9 cellular contexts compared by ENCODE assay signal in genomic region chr14:91332448-91333059, GRCh38.
A peak's percentile ranks its signal among the peaks of the same experiment; 100 is the strongest.
DNase-seq lines count a peak whose midpoint lies in the region; ATAC-seq, FAIRE-seq and TF ChIP-seq lines count a peak whose summit lies in the region.
"Had no signal": no experiment of that assay in that cellular context is flagged by ENCODE, and none has a peak within 500 bp of the region (broad histone marks: within the 10 kb centered on the region; RNA-seq: fewer than 3 reads in every experiment).

No MANE protein-coding gene starts in this region.

- H3K27ac Mint-ChIP-seq in activated CD4-positive, alpha-beta T cell treated with anti-CD3 and anti-CD28 coated beads, Interleukin-2, amount 10 ng/mL, durations not matched to agents 24 days and 14 days = peak overlapping the region; percentile 57
- H3K27ac Mint-ChIP-seq in activated B cell treated with CpG ODN at 0.5 μM for 24 hours = peak overlapping the region; percentile 32
- H3K27ac Mint-ChIP-seq in stimulated activated memory B cell treated with anti-CD40 and anti-IgM and Interleukin-4, amounts not matched to agents 10 μg/mL and 1 μg/mL and 100 μg/mL, for 72 hours = peak overlapping the region; percentile 99

- no peaks in the 10 kb centered on the region for H3K9me3 Mint-ChIP-seq in activated CD4-positive, alpha-beta T cell treated with anti-CD3 and anti-CD28 coated beads, Interleukin-2, amount 10 ng/mL, durations not matched to agents 24 days and 14 days
- H3K9me3 Mint-ChIP-seq in activated B cell treated with CpG ODN at 0.5 μM for 24 hours = no peaks in the 10 kb centered on the region
- H3K9me3 Mint-ChIP-seq in stimulated activated memory B cell treated with anti-CD40 and anti-IgM and Interleukin-4, amounts not matched to agents 10 μg/mL and 1 μg/mL and 100 μg/mL, for 72 hours = no peaks in the 10 kb centered on the region

- peaks cover 47% of the 10 kb centered on the region for H3K4me1 Mint-ChIP-seq in activated CD4-positive, alpha-beta T cell treated with anti-CD3 and anti-CD28 coated beads, Interleukin-2, amount 10 ng/mL, durations not matched to agents 24 days and 14 days
- peaks cover 57% of the 10 kb centered on the region for H3K4me1 Mint-ChIP-seq in activated B cell treated with CpG ODN at 0.5 μM for 24 hours
- peaks cover 62% of the 10 kb centered on the region for H3K4me1 Mint-ChIP-seq in stimulated activated memory B cell treated with anti-CD40 and anti-IgM and Interleukin-4, amounts not matched to agents 10 μg/mL and 1 μg/mL and 100 μg/mL, for 72 hours

- POLR2A ChIA-PET in activated B cell treated with CpG ODN at 0.5 μM for 24 hours (lab: Charles Lee) = interaction anchor here (1.1 kb wide), 1 partner anchor 41 kb away, joined by 4 read pairs; no protein-coding TSS in a partner anchor

- H3K9ac ChIP-seq in kidney (ENCODE audit: low read length in 2 of 2) = no peak overlapping the region

- peak overlapping the region; percentile 2 for H3K4me3 Mint-ChIP-seq in activated CD4-positive, alpha-beta T cell treated with anti-CD3 and anti-CD28 coated beads, Interleukin-2, amount 10 ng/mL, durations not matched to agents 24 days and 14 days
- H3K4me3 Mint-ChIP-seq in activated B cell treated with CpG ODN at 0.5 μM for 24 hours = no peak overlapping the region
- H3K4me3 Mint-ChIP-seq in stimulated activated memory B cell treated with anti-CD40 and anti-IgM and Interleukin-4, amounts not matched to agents 10 μg/mL and 1 μg/mL and 100 μg/mL, for 72 hours = no peak overlapping the region

- ATAC-seq in activated B cell treated with CpG ODN at 0.5 μM for 24 hours (ENCODE audit: low read depth) = no peak
- ATAC-seq in stimulated activated memory B cell treated with anti-CD40 and anti-IgM and Interleukin-4, amounts not matched to agents 10 μg/mL and 1 μg/mL and 100 μg/mL, for 72 hours = no peak
- ATAC-seq in HG03432 (IDR thresholded peaks at IDR 0.05; ENCODE audit: unreplicated experiment) = no peak

- 70% methylated on average over 17 of the region's 17 CpGs for WGBS in prostate gland

- H3K27ac ChIP-seq in kidney (ENCODE audit: low read depth in 2 of 2, low read length in 2 of 2) = peak overlapping the region; percentile 23 to 51
- H3K27ac ChIP-seq in prostate gland = no peak overlapping the region
- H3K27ac ChIP-seq in tibial artery = no peak overlapping the region

- FAIRE-seq in kidney (lab: Jason Lieb, UNC) = no peak
- FAIRE-seq: frontal cortex had no signal

- H3K4me1 ChIP-seq in kidney (ENCODE audit: control insufficient read depth in 1 of 2, insufficient read depth in 1 of 2, low read depth in 1 of 2, low read length in 2 of 2) (peaks cover 22 to 36% of the 10 kb centered on the region in 2 donors), prostate gland (replicated peaks) (no peaks in the 10 kb centered on the region), tibial artery (peaks cover 0 to 16% (median 13%) of the 10 kb centered on the region in 4 donors)

- peaks cover 49% of the 10 kb centered on the region for H3K36me3 Mint-ChIP-seq in activated CD4-positive, alpha-beta T cell treated with anti-CD3 and anti-CD28 coated beads, Interleukin-2, amount 10 ng/mL, durations not matched to agents 24 days and 14 days (ENCODE audit: low read depth)
- H3K36me3 Mint-ChIP-seq in activated B cell treated with CpG ODN at 0.5 μM for 24 hours (ENCODE audit: low read depth) = peaks cover 91% of the 10 kb centered on the region
- peaks cover 39% of the 10 kb centered on the region for H3K36me3 Mint-ChIP-seq in stimulated activated memory B cell treated with anti-CD40 and anti-IgM and Interleukin-4, amounts not matched to agents 10 μg/mL and 1 μg/mL and 100 μg/mL, for 72 hours

- peaks cover 0 to 1% of the 10 kb centered on the region in 2 donors for H3K36me3 ChIP-seq in kidney (ENCODE audit: control insufficient read depth in 1 of 2, insufficient read depth in 2 of 2, low read length in 2 of 2)
- H3K36me3 ChIP-seq in prostate gland = no peaks in the 10 kb centered on the region
- H3K36me3 ChIP-seq in tibial artery = peaks cover 0 to under 1% (median 0%) of the 10 kb centered on the region in 3 donors

- H3K9me3 ChIP-seq in kidney (ENCODE audit: control insufficient read depth in 1 of 2, low read length in 2 of 2) = no peaks in the 10 kb centered on the region
- H3K9me3 ChIP-seq in prostate gland = no peaks in the 10 kb centered on the region
- H3K9me3 ChIP-seq in tibial artery = no peaks in the 10 kb centered on the region

- H3K27me3 ChIP-seq in prostate gland (replicated peaks; ENCODE audit: insufficient read depth) (no peaks in the 10 kb centered on the region), tibial artery (peaks cover 0 to 13% of the 10 kb centered on the region in 2 donors)

- DNase-seq in activated CD4-positive, alpha-beta T cell treated with anti-CD3 and anti-CD28 coated beads, Interleukin-2, amount 10 ng/mL, durations not matched to agents 24 days and 14 days = no peak
- DNase-seq in activated CD4-positive, alpha-beta T cell treated with anti-CD3 and anti-CD28 coated beads for 1 hour = no peak
- DNase-seq in activated B cell treated with CpG ODN at 0.5 μM for 24 hours (no peak), kidney (peak; percentile 70), prostate gland (ENCODE audit: low spot score) (no peak), tibial artery (no peak)

- TF ChIP-seq CTCF in activated B cell treated with CpG ODN at 0.5 μM for 24 hours (IDR thresholded peaks at IDR 0.05) (no peak), kidney (IDR thresholded peaks at IDR 0.05; ENCODE audit: borderline replicate concordance, extremely low read depth, insufficient read depth) (no peak), prostate gland (IDR thresholded peaks at IDR 0.05) (no peak), tibial artery (IDR thresholded peaks at IDR 0.05) (no peak)

- TF ChIP-seq POLR2A in prostate gland (IDR thresholded peaks at IDR 0.05) = no peak

- intact Hi-C loops in activated CD4-positive, alpha-beta T cell treated with anti-CD3 and anti-CD28 coated beads, Interleukin-2, amount 10 ng/mL, durations not matched to agents 24 days and 14 days (cut with micrococcal nuclease) = no loop called here
- intact Hi-C loops in activated B cell treated with CpG ODN at 0.5 μM for 24 hours (cut with micrococcal nuclease) = no loop called here
- intact Hi-C loops in kidney (cut with DNase I) = no loop called here
- intact Hi-C loops in prostate gland (cut with DNase I) = no loop called here
- intact Hi-C loops in tibial artery (cut with DNase I; ENCODE audit: low total_unique reads) = no loop called here

- H3K27me3 Mint-ChIP-seq in activated CD4-positive, alpha-beta T cell treated with anti-CD3 and anti-CD28 coated beads, Interleukin-2, amount 10 ng/mL, durations not matched to agents 24 days and 14 days = no peaks in the 10 kb centered on the region
- H3K27me3 Mint-ChIP-seq in activated B cell treated with CpG ODN at 0.5 μM for 24 hours = no peaks in the 10 kb centered on the region
- no peaks in the 10 kb centered on the region for H3K27me3 Mint-ChIP-seq in stimulated activated memory B cell treated with anti-CD40 and anti-IgM and Interleukin-4, amounts not matched to agents 10 μg/mL and 1 μg/mL and 100 μg/mL, for 72 hours

- CTCF ChIA-PET in activated B cell treated with CpG ODN at 0.5 μM for 24 hours (lab: Charles Lee) = interaction anchor here (1.1 kb wide), 2 partner anchors 9 to 17 kb away, joined by 3 read pairs; no protein-coding TSS in a partner anchor

- peak overlapping the region in 1 of 2 donors; percentile 1 for H3K4me3 ChIP-seq in kidney (ENCODE audit: low read length in 2 of 2)
- H3K4me3 ChIP-seq in prostate gland = no peak overlapping the region
- H3K4me3 ChIP-seq in tibial artery = no peak overlapping the region

Comparison
In these comparisons a context has a peak if more than half of its experiments do, and no peak if none do; other contexts are left out.
1. H3K27ac Mint-ChIP-seq: peak in every context shown above with its lines; median percentile 99 in stimulated activated memory B cell treated with anti-CD40 and anti-IgM and Interleukin-4, amounts not matched to agents 10 μg/mL and 1 μg/mL and 100 μg/mL, for 72 hours; 57 in activated CD4-positive, alpha-beta T cell treated with anti-CD3 and anti-CD28 coated beads, Interleukin-2, amount 10 ng/mL, durations not matched to agents 24 days and 14 days; 32 in activated B cell treated with CpG ODN at 0.5 μM for 24 hours.
2. H3K27ac ChIP-seq: peak in kidney (2 of 2); none in prostate gland (0 of 2) and tibial artery (0 of 2).